ENCODE assay signal across 15 cellular contexts in the genomic region with DNA sequence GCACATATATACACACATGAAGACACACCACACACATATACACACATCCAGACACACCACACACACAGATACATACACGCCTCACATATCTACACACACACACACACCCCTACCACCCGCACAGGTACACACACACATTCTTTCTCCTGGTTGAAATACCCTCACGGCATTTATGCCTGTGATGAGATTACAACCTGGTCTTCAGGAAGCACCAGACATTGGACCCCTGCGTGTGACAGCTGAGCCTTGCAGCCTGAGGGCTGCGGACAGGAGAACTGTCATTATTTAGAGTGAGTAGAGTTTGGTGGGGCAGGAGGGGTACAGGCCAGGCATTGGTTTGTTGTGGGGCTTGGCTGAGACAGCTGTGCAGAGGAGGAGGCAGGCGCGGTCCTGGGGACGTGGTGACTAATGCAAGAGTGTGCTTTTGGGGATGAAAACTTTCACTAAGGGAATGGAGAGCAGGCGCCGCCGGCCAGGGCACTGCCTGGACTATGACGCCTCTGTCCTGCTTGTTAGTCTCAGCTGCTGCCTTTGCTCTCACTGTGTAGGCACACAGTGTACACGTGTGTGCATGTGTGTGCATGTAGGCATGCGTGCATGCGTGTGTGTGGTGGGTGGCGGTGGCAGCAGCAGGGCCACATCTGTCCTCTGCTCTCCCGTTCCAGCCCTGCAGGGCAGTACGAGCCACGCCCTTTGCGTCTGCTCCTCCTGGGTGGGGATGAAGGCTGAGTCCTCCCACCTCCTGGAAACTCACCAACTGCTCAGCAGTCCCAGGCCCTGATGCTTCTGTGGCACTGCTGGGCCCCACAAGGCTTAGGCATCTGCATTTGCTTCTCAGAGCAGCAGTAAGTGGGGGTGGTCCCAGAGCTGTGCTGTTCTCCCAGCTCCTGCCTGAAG. TPM values are rescaled to one million over a fixed set of nuclear protein-coding genes. Genes with fewer than 3 reads are reported as not detected.
A peak's percentile ranks its signal among the peaks of the same experiment; 100 is the strongest.
DNase-seq lines count a peak whose midpoint lies in the region; ATAC-seq, FAIRE-seq and TF ChIP-seq lines count a peak whose summit lies in the region.
"Had no signal": no experiment of that assay in that cellular context is flagged by ENCODE, and none has a peak within 500 bp of the region (broad histone marks: within the 10 kb centered on the region; RNA-seq: fewer than 3 reads in every experiment).

No MANE protein-coding gene starts in this region.

- no peaks in the 10 kb centered on the region for H4K20me1 ChIP-seq in endothelial cell of umbilical vein (replicated peaks; ENCODE audit: control insufficient read depth, extremely low read depth, insufficient read depth, low read length)

- H2AFZ ChIP-seq in endothelial cell of umbilical vein (ENCODE audit: low read depth, low read length): no peak overlapping the region

- 11 to 14% methylated on average over 20 of the region's 20 CpGs for WGBS in aorta, 2 donors

- no peak overlapping the region for H3K9ac ChIP-seq in endothelial cell of umbilical vein (replicated peaks; ENCODE audit: extremely low read depth, insufficient read depth, low read length)

- H3K27ac ChIP-seq in endothelial cell of umbilical vein (ENCODE audit: insufficient read depth, low read depth, low read length) (no peak overlapping the region), aorta (ENCODE audit: low read depth in 1 of 2, low read length in 2 of 2) (peak overlapping the region in 1 of 2 donors; percentile 38)
- H3K27ac ChIP-seq: WERI-Rb-1 had no signal

- dilution Hi-C loops in endothelial cell of umbilical vein (cut with MboI; ENCODE audit: extremely low pct_ligation_motif_present, low sequenced_read_pairs): no loop called here

- no peak for TF ChIP-seq POLR2A in endothelial cell of umbilical vein (IDR thresholded peaks at IDR 0.05; ENCODE audit: low read depth, low read length)

- POLR2A ChIA-PET in endothelial cell of umbilical vein (lab: Charles Lee): no interaction called here

- H3K9me3 ChIP-seq in endothelial cell of umbilical vein (replicated peaks; ENCODE audit: control insufficient read depth, insufficient read depth, low read length): no peaks in the 10 kb centered on the region
- no peaks in the 10 kb centered on the region for H3K9me3 ChIP-seq in mucosa of descending colon
- H3K9me3 ChIP-seq in aorta (ENCODE audit: control insufficient read depth, low read length): no peaks in the 10 kb centered on the region

- no TSS peak for BruUV-seq in endothelial cell of umbilical vein (replicated peaks; lab: Mats Ljungman, UMichigan)

- H3K36me3 ChIP-seq in endothelial cell of umbilical vein (ENCODE audit: control insufficient read depth in 2 of 2, extremely low read depth in 1 of 2, insufficient read depth in 2 of 2, low read length in 2 of 2) (peaks cover 0 to 25% of the 10 kb centered on the region in 2 experiments), mucosa of descending colon (ENCODE audit: low read depth) (no peaks in the 10 kb centered on the region), aorta (ENCODE audit: control insufficient read depth in 1 of 2, insufficient read depth in 2 of 2, low read length in 1 of 2) (no peaks in the 10 kb centered on the region)

- no peak overlapping the region for H3K4me2 ChIP-seq in endothelial cell of umbilical vein (ENCODE audit: insufficient read depth, low read length)

- DNase-seq in Right ventricle myocardium inferior (ENCODE audit: missing footprints) (no peak), cardiac septum (ENCODE audit: low spot score) (no peak), endothelial cell of umbilical vein (ENCODE audit: low read depth, low spot score) (no peak), mucosa of descending colon (peak in 1 of 3 donors; percentile 57), aorta (peak; percentile 79 to 87), GM19238 (ENCODE audit: insufficient read length, low spot score) (no peak), RCC 7860 (ENCODE audit: low spot score) (no peak)
- DNase-seq: activated T-cell treated with anti-CD3 and anti-CD28 coated beads, Interleukin-2, amount 50 U/mL, for 24 hours; central memory CD4-positive, alpha-beta T cell; DMS79 treated with DMSO at 0.1 percent for 48 hours; NCI-H226; WERI-Rb-1 had no signal

- CTCF ChIA-PET in endothelial cell of umbilical vein (lab: Charles Lee): interaction anchor here (1.4 kb wide), 2 partner anchors 9 to 22 kb away, joined by 3 to 4 read pairs; no protein-coding TSS in a partner anchor

- TF ChIP-seq CTCF in endothelial cell of umbilical vein (IDR thresholded peaks at IDR 0.05; ENCODE audit: extremely low read depth in 1 of 2, insufficient read depth in 1 of 2, low read depth in 1 of 2, low read length in 2 of 2) (no peak), mucosa of descending colon (IDR thresholded peaks at IDR 0.05) (no peak)

- no peaks in the 10 kb centered on the region for H3K4me1 ChIP-seq in endothelial cell of umbilical vein (ENCODE audit: control insufficient read depth, extremely low read depth, insufficient read depth, low read length)
- peaks cover 12% of the 10 kb centered on the region for H3K4me1 ChIP-seq in mucosa of descending colon (ENCODE audit: low read depth)
- H3K4me1 ChIP-seq in aorta (ENCODE audit: control insufficient read depth in 1 of 2, insufficient read depth in 2 of 2, low read length in 2 of 2): peaks cover 0 to 2% of the 10 kb centered on the region in 2 donors

- ATAC-seq in Right ventricle myocardium inferior (peak; percentile 76), mucosa of descending colon (peak; percentile 64), aorta (ENCODE audit: low FRiP score) (peak; percentile 64), GM21717 (IDR thresholded peaks at IDR 0.05; ENCODE audit: unreplicated experiment) (no peak)
- ATAC-seq: sciatic nerve had no signal

- FAIRE-seq in endothelial cell of umbilical vein (lab: Jason Lieb, UNC) (no peak), RCC 7860 (lab: Jason Lieb, UNC) (no peak)
- FAIRE-seq: A204.1 had no signal

- peaks cover 85% of the 10 kb centered on the region for H3K79me2 ChIP-seq in endothelial cell of umbilical vein (ENCODE audit: control insufficient read depth, insufficient read depth, low read length)

- H3K9me1 ChIP-seq in endothelial cell of umbilical vein (replicated peaks; ENCODE audit: control insufficient read depth, extremely low read depth, insufficient read depth, low read length): no peaks in the 10 kb centered on the region

- intact Hi-C loops in Right ventricle myocardium inferior (cut with DNase I) (no loop called here), cardiac septum (cut with DNase I) (no loop called here), endothelial cell of umbilical vein (cut with micrococcal nuclease) (no loop called here), mucosa of descending colon (cut with DNase I, micrococcal nuclease) (no loop called here), aorta (cut with DNase I) (no loop called here)

- H3K27me3 ChIP-seq in endothelial cell of umbilical vein (ENCODE audit: control insufficient read depth in 2 of 2, insufficient read depth in 2 of 2, low read length in 2 of 2): no peaks in the 10 kb centered on the region
- no peaks in the 10 kb centered on the region for H3K27me3 ChIP-seq in aorta (ENCODE audit: control insufficient read depth in 1 of 2, insufficient read depth in 2 of 2, low read length in 1 of 2)

- no peak overlapping the region for H3K4me3 ChIP-seq in endothelial cell of umbilical vein (replicated peaks in 1 of 3; ENCODE audit: insufficient read depth in 1 of 3, low read depth in 1 of 3, low read length in 3 of 3)
- H3K4me3 ChIP-seq in mucosa of descending colon: no peak overlapping the region
- H3K4me3 ChIP-seq in aorta (ENCODE audit: low read length in 2 of 2): no peak overlapping the region

TF ChIP-seq in endothelial cell of umbilical vein, 7 proteins besides CTCF, POLR2A, EP300 and RAD21:
- TF ChIP-seq POLR2AphosphoS5 (IDR thresholded peaks at IDR 0.05; ENCODE audit: insufficient read depth, low read depth, low read length) (peak; percentile 11), EZH2 (IDR thresholded peaks at IDR 0.05; ENCODE audit: borderline replicate concordance, low read depth, low read length, severe bottlenecking) (no peak)

RNA-seq across cellular contexts. Expression of a gene that starts 57.6 kb away (rescaled TPM):
- 16.5 TPM for total RNA-seq in Right ventricle myocardium inferior
- total RNA-seq in cardiac septum: 12.9 TPM
- total RNA-seq in endothelial cell of umbilical vein: 41.9 and 50.9 TPM in 2 replicates
- polyA plus RNA-seq in endothelial cell of umbilical vein: 61.2 and 66.7 TPM in 2 replicates
- 39.4 and 39.6 TPM in 2 replicates for polyA plus RNA-seq in endothelial cell of umbilical vein (2011; cell fraction: cytosol; rRNA removed)
- 30.4 and 32.4 TPM in 2 replicates for polyA plus RNA-seq in endothelial cell of umbilical vein (2011; cell fraction: nucleus; rRNA removed)
- 25.2 and 26.0 TPM in 2 replicates for polyA plus RNA-seq in endothelial cell of umbilical vein (2012)
- polyA minus RNA-seq in endothelial cell of umbilical vein: 68.1 and 84.0 TPM in 2 replicates
- 6.3 TPM for polyA minus RNA-seq in endothelial cell of umbilical vein (2011; cell fraction: cytosol; rRNA and poly(A)+ RNA removed)
- polyA minus RNA-seq in endothelial cell of umbilical vein (2011; cell fraction: nucleus; rRNA and poly(A)+ RNA removed): 27.8 and 30.8 TPM in 2 replicates
- total RNA-seq in mucosa of descending colon: 10 to 100 TPM; 22.1 to 35.5 (median 26.1) TPM
- 10 to 100 TPM; 34.8 to 62.0 TPM for total RNA-seq in aorta
- 10 to 100 TPM; 21.2 to 36.8 TPM for polyA plus RNA-seq in aorta

Comparison
In these comparisons a context has a peak if more than half of its experiments do, and no peak if none do; other contexts are left out.
1. DNase-seq: peak in aorta (2 of 2); none in Right ventricle myocardium inferior (single experiment), cardiac septum (single experiment), endothelial cell of umbilical vein (single experiment), GM19238 (single experiment) and RCC 7860 (single experiment).